1 cellular context compared by ENCODE assay signal in genomic region chr11:27319065-27319464, GRCh38.
A peak's percentile ranks its signal among the peaks of the same experiment; 100 is the strongest.
TF ChIP-seq lines count a peak whose summit lies in the region.

No MANE protein-coding gene starts in this region.

TF ChIP-seq in GM12878, 131 proteins besides CTCF, POLR2A, EP300 and RAD21 (continued from another document and continues in another):
- TF ChIP-seq BCL3 (IDR thresholded peaks at IDR 0.05; ENCODE audit: borderline replicate concordance, insufficient read depth, low read depth, low read length, poor library complexity, severe bottlenecking) (no peak), YBX1 (IDR thresholded peaks at IDR 0.05) (no peak), IKZF1 (conservative IDR thresholded peaks at IDR 0.05) (0 out of 2 replicates have a peak, but pooled peaks have one; percentile 17), SP1 (IDR thresholded peaks at IDR 0.05; ENCODE audit: low read depth, low read length) (peak; percentile 16), LARP7 (IDR thresholded peaks at IDR 0.05) (no peak), NBN (IDR thresholded peaks at IDR 0.05) (0 out of 2 replicates have a peak, but pooled peaks have one; percentile 25), CHD4 (IDR thresholded peaks at IDR 0.05) (no peak), NFYA (IDR thresholded peaks at IDR 0.05; ENCODE audit: borderline replicate concordance, low read depth, low read length) (no peak), KAT2A (conservative IDR thresholded peaks at IDR 0.05; ENCODE audit: control insufficient read depth, low read depth, low read length) (no peak), CREM (IDR thresholded peaks at IDR 0.05; ENCODE audit: low read depth) (peak; percentile 71), NR2F1 (conservative IDR thresholded peaks at IDR 0.05) (peak; percentile 75), TAF1 (IDR thresholded peaks at IDR 0.05; ENCODE audit: borderline replicate concordance, low read depth, low read length) (no peak), SREBF2 (IDR thresholded peaks at IDR 0.05; ENCODE audit: low read length) (no peak), BACH1 (IDR thresholded peaks at IDR 0.05; ENCODE audit: borderline replicate concordance) (peak; percentile 82; the same call in 1 of the 2 replicates), WRNIP1 (IDR thresholded peaks at IDR 0.05; ENCODE audit: borderline replicate concordance, low read depth, low read length) (no peak), FOXM1 (IDR thresholded peaks at IDR 0.05; ENCODE audit: low read depth, low read length) (peak; percentile 73; the same call in 1 of the 2 replicates), SPI1 (IDR thresholded peaks at IDR 0.05; ENCODE audit: borderline replicate concordance, insufficient read depth, low read depth, low read length) (no peak), MEF2B (IDR thresholded peaks at IDR 0.05; ENCODE audit: partially characterized antibody, poor library complexity, severe bottlenecking) (no peak), SMAD5 (IDR thresholded peaks at IDR 0.05; ENCODE audit: low read depth) (no peak), KDM1A (IDR thresholded peaks at IDR 0.05; ENCODE audit: borderline replicate concordance) (no peak), ZNF217 (IDR thresholded peaks at IDR 0.05) (no peak), HSF1 (IDR thresholded peaks at IDR 0.05; ENCODE audit: low read depth, low read length) (no peak), MXI1 (IDR thresholded peaks at IDR 0.05; ENCODE audit: low read depth, low read length) (no peak), RCOR1 (conservative IDR thresholded peaks at IDR 0.05; ENCODE audit: low read depth, low read length) (no peak), PAX8 (IDR thresholded peaks at IDR 0.05) (no peak), FOS (IDR thresholded peaks at IDR 0.05; ENCODE audit: borderline replicate concordance, extremely low read depth, insufficient read length) (no peak), SIN3A (IDR thresholded peaks at IDR 0.05; ENCODE audit: low read depth, low read length) (no peak), E2F8 (IDR thresholded peaks at IDR 0.05; ENCODE audit: low read depth, partially characterized antibody) (no peak), PML (IDR thresholded peaks at IDR 0.05; ENCODE audit: low read length) (no peak), SIX5 (IDR thresholded peaks at IDR 0.05; ENCODE audit: low read depth, low read length, severe bottlenecking) (no peak), ATF2 (IDR thresholded peaks at IDR 0.05; ENCODE audit: low read length) (peak; percentile 91), CHD2 (IDR thresholded peaks at IDR 0.05; ENCODE audit: borderline replicate concordance, low read depth, low read length) (no peak), ASH2L (IDR thresholded peaks at IDR 0.05; ENCODE audit: borderline replicate concordance, low read depth) (no peak), RELA (IDR thresholded peaks at IDR 0.05; ENCODE audit: borderline replicate concordance, partially characterized antibody) (no peak), GABPA (IDR thresholded peaks at IDR 0.05; ENCODE audit: low read depth) (peak; percentile 43; the same call in 1 of the 2 replicates), CREB1 (IDR thresholded peaks at IDR 0.05; ENCODE audit: low read depth) (0 out of 2 replicates have a peak, but pooled peaks have one; percentile 51), SKIL (IDR thresholded peaks at IDR 0.05; ENCODE audit: low read depth, poor library complexity, severe bottlenecking) (peak; percentile 82), ZBED1 (IDR thresholded peaks at IDR 0.05; ENCODE audit: borderline replicate concordance) (peak; percentile 82), SREBF1 (IDR thresholded peaks at IDR 0.05; ENCODE audit: low read length) (no peak), JUNB (IDR thresholded peaks at IDR 0.05) (peak; percentile 96), RUNX3 (IDR thresholded peaks at IDR 0.05; ENCODE audit: low read length) (peak; percentile 68), ATF7 (IDR thresholded peaks at IDR 0.05; ENCODE audit: low read depth) (peak; percentile 87), SMAD1 (IDR thresholded peaks at IDR 0.05; ENCODE audit: low read depth, partially characterized antibody) (no peak), SRF (IDR thresholded peaks at IDR 0.05; ENCODE audit: low read depth in 2 of 2, low read length in 2 of 2) (no peak), SMC3 (IDR thresholded peaks at IDR 0.05; ENCODE audit: borderline replicate concordance, low read length) (no peak), TBL1XR1 (IDR thresholded peaks at IDR 0.05; ENCODE audit: low read depth, low read length) (no peak), POLR2AphosphoS5 (IDR thresholded peaks at IDR 0.05; ENCODE audit: low read length) (no peak), DPF2 (IDR thresholded peaks at IDR 0.05) (0 out of 2 replicates have a peak, but pooled peaks have one; percentile 50), ZNF622 (IDR thresholded peaks at IDR 0.05) (no peak), BCL11A (IDR thresholded peaks at IDR 0.05; ENCODE audit: low read depth, low read length) (peak; percentile 89)
- TF ChIP-seq, protein P1, sequence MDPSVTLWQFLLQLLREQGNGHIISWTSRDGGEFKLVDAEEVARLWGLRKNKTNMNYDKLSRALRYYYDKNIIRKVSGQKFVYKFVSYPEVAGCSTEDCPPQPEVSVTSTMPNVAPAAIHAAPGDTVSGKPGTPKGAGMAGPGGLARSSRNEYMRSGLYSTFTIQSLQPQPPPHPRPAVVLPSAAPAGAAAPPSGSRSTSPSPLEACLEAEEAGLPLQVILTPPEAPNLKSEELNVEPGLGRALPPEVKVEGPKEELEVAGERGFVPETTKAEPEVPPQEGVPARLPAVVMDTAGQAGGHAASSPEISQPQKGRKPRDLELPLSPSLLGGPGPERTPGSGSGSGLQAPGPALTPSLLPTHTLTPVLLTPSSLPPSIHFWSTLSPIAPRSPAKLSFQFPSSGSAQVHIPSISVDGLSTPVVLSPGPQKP (IDR thresholded peaks at IDR 0.05; ENCODE audit: low read depth, low read length), result no peak
- TF ChIP-seq, protein P2, sequence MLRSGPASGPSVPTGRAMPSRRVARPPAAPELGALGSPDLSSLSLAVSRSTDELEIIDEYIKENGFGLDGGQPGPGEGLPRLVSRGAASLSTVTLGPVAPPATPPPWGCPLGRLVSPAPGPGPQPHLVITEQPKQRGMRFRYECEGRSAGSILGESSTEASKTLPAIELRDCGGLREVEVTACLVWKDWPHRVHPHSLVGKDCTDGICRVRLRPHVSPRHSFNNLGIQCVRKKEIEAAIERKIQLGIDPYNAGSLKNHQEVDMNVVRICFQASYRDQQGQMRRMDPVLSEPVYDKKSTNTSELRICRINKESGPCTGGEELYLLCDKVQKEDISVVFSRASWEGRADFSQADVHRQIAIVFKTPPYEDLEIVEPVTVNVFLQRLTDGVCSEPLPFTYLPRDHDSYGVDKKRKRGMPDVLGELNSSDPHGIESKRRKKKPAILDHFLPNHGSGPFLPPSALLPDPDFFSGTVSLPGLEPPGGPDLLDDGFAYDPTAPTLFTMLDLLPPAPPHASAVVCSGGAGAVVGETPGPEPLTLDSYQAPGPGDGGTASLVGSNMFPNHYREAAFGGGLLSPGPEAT (IDR thresholded peaks at IDR 0.05; ENCODE audit: low read depth), result 0 out of 2 replicates have a peak, but pooled peaks have one; percentile 39
- TF ChIP-seq, protein P3, sequence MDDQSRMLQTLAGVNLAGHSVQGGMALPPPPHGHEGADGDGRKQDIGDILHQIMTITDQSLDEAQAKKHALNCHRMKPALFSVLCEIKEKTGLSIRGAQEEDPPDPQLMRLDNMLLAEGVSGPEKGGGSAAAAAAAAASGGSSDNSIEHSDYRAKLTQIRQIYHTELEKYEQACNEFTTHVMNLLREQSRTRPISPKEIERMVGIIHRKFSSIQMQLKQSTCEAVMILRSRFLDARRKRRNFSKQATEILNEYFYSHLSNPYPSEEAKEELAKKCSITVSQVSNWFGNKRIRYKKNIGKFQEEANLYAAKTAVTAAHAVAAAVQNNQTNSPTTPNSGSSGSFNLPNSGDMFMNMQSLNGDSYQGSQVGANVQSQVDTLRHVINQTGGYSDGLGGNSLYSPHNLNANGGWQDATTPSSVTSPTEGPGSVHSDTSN (IDR thresholded peaks at IDR 0.05; ENCODE audit: insufficient replicate concordance, low read depth, low read length), result no peak
- TF ChIP-seq, protein P4, sequence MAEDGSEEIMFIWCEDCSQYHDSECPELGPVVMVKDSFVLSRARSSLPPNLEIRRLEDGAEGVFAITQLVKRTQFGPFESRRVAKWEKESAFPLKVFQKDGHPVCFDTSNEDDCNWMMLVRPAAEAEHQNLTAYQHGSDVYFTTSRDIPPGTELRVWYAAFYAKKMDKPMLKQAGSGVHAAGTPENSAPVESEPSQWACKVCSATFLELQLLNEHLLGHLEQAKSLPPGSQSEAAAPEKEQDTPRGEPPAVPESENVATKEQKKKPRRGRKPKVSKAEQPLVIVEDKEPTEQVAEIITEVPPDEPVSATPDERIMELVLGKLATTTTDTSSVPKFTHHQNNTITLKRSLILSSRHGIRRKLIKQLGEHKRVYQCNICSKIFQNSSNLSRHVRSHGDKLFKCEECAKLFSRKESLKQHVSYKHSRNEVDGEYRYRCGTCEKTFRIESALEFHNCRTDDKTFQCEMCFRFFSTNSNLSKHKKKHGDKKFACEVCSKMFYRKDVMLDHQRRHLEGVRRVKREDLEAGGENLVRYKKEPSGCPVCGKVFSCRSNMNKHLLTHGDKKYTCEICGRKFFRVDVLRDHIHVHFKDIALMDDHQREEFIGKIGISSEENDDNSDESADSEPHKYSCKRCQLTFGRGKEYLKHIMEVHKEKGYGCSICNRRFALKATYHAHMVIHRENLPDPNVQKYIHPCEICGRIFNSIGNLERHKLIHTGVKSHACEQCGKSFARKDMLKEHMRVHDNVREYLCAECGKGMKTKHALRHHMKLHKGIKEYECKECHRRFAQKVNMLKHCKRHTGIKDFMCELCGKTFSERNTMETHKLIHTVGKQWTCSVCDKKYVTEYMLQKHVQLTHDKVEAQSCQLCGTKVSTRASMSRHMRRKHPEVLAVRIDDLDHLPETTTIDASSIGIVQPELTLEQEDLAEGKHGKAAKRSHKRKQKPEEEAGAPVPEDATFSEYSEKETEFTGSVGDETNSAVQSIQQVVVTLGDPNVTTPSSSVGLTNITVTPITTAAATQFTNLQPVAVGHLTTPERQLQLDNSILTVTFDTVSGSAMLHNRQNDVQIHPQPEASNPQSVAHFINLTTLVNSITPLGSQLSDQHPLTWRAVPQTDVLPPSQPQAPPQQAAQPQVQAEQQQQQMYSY (CRISPR knock-in tag; IDR thresholded peaks at IDR 0.05), result no peak
